In the genomic region with DNA sequence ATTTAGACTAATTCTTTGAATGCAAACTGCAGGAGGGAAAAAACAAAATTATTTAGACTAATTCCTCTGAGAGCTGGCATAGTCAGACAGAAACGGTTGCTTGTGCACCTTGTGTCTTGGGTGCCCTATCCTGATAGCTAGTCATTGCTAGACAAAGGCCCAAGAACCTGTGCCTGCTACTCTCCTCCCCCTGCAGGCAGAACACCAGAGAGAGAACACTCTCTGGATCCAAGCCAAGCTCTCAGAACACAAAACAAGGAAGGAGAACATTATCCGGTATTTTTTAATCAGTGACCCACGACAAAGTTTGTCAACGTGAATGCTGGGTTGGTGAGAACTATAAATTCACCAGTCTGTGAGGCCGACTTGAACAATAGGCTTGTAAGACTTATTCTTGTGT, we compare ENCODE assay signal across 12 cellular contexts. TPM values are rescaled to one million over a fixed set of nuclear protein-coding genes. Genes with fewer than 3 reads are reported as not detected.
DNase-seq lines count a peak whose midpoint lies in the region; ATAC-seq and TF ChIP-seq lines count a peak whose summit lies in the region.
"Had no signal": no experiment of that assay in that cellular context is flagged by ENCODE, and none has a peak within 500 bp of the region (broad histone marks: within the 10 kb centered on the region; RNA-seq: fewer than 3 reads in every experiment).

No MANE protein-coding gene starts in this region.

- no peak overlapping the region for H3K4me3 ChIP-seq in A673 (ENCODE audit: low read depth, low read length, poor library complexity, severe bottlenecking)
- no peak overlapping the region for H3K4me3 ChIP-seq in LNCaP clone FGC (ENCODE audit: low read depth, low read length)
- H3K4me3 ChIP-seq in mammary epithelial cell (replicated peaks in 1 of 3; ENCODE audit: insufficient read depth in 1 of 3, low read depth in 2 of 3, low read length in 3 of 3), result no peak overlapping the region
- H3K4me3 ChIP-seq in left lung, result no peak overlapping the region
- H3K4me3 ChIP-seq in neuronal stem cell (ENCODE audit: low read length in 2 of 2), result no peak overlapping the region

- H3K4me1 Mint-ChIP-seq in activated CD8-positive, alpha-beta memory T cell treated with anti-CD3 and anti-CD28 coated beads, Interleukin-2, amount 10 ng/mL, durations not matched to agents 7 days and 5 days, result no peaks in the 10 kb centered on the region

- DNase-seq in A673 (ENCODE audit: low spot score), result peak; percentile 63
- peak; percentile 51 for DNase-seq in LNCaP clone FGC (ENCODE audit: low read depth)
- DNase-seq in mammary epithelial cell, result peak; percentile 8
- DNase-seq in left lung, result no peak
- no peak for DNase-seq in activated CD8-positive, alpha-beta memory T cell treated with anti-CD3 and anti-CD28 coated beads, Interleukin-2, amount 10 ng/mL, durations not matched to agents 7 days and 5 days
- no peak for DNase-seq in neuronal stem cell (ENCODE audit: low spot score)
- DNase-seq: activated T-cell treated with anti-CD3 and anti-CD28 coated beads, Interleukin-2, amount 50 U/mL, for 72 hours; C1 segment of cervical spinal cord had no signal

- H2BK15ac ChIP-seq in neuronal stem cell (ENCODE audit: low read length), result no peak overlapping the region

- H3K4me2 ChIP-seq in mammary epithelial cell (ENCODE audit: insufficient read depth, low read depth, low read length) (no peak overlapping the region), neuronal stem cell (ENCODE audit: insufficient read depth, low read length, poor library complexity, severe bottlenecking) (no peak overlapping the region)
- H3K4me2 ChIP-seq: KMS-11 had no signal

- ATAC-seq in left lung (peak; percentile 45), HG02973 (IDR thresholded peaks at IDR 0.05; ENCODE audit: unreplicated experiment) (no peak), GM21367 (IDR thresholded peaks at IDR 0.05; ENCODE audit: unreplicated experiment) (no peak)
- ATAC-seq in activated CD8-positive, alpha-beta memory T cell treated with anti-CD3 and anti-CD28 coated beads, Interleukin-2, amount 10 ng/mL, durations not matched to agents 7 days and 5 days, result no peak
- ATAC-seq: activated T-cell treated with anti-CD3 and anti-CD28 coated beads, Interleukin-2, amount 50 U/mL, for 72 hours had no signal

- H3K27ac Mint-ChIP-seq in activated CD8-positive, alpha-beta memory T cell treated with anti-CD3 and anti-CD28 coated beads, Interleukin-2, amount 10 ng/mL, durations not matched to agents 7 days and 5 days, result no peak overlapping the region
- H3K27ac Mint-ChIP-seq: activated T-cell treated with anti-CD3 and anti-CD28 coated beads, Interleukin-2, amount 50 U/mL, for 72 hours had no signal

- no peaks in the 10 kb centered on the region for H3K79me1 ChIP-seq in neuronal stem cell (ENCODE audit: low read depth, low read length)

- H4K91ac ChIP-seq in neuronal stem cell (ENCODE audit: low read depth, low read length, poor library complexity), result no peak overlapping the region

- H3K18ac ChIP-seq in neuronal stem cell (ENCODE audit: low read length), result no peak overlapping the region

- H2AFZ ChIP-seq in mammary epithelial cell (ENCODE audit: low read depth, low read length), result no peak overlapping the region
- no peak overlapping the region for H2AFZ ChIP-seq in neuronal stem cell (ENCODE audit: low read length)

- no peak overlapping the region for H3K4ac ChIP-seq in neuronal stem cell (ENCODE audit: low read length)

- H2BK120ac ChIP-seq in neuronal stem cell (ENCODE audit: low read depth, low read length), result no peak overlapping the region

- no peak overlapping the region for H2AK5ac ChIP-seq in neuronal stem cell (ENCODE audit: low read depth, low read length)

- H3K36me3 Mint-ChIP-seq in activated CD8-positive, alpha-beta memory T cell treated with anti-CD3 and anti-CD28 coated beads, Interleukin-2, amount 10 ng/mL, durations not matched to agents 7 days and 5 days, result no peaks in the 10 kb centered on the region

- no TSS peak for BruUV-seq in A673 (replicated peaks; lab: Mats Ljungman, UMichigan)
- no TSS peak for BruUV-seq in mammary epithelial cell (replicated peaks; lab: Mats Ljungman, UMichigan)

- H3K27ac ChIP-seq in A673 (ENCODE audit: low read depth, low read length, poor library complexity, severe bottlenecking), result no peak overlapping the region
- no peak overlapping the region for H3K27ac ChIP-seq in mammary epithelial cell (ENCODE audit: insufficient read depth, low read depth, low read length)
- H3K27ac ChIP-seq in left lung, result no peak overlapping the region
- H3K27ac ChIP-seq in neuronal stem cell (replicated peaks; ENCODE audit: low read length), result no peak overlapping the region
- H3K27ac ChIP-seq: KMS-11 had no signal

- no peak overlapping the region for H2BK12ac ChIP-seq in neuronal stem cell (ENCODE audit: low read length)

- POLR2A ChIA-PET in A673 (lab: Charles Lee; ENCODE audit: low non-redundant PET), result no interaction called here

- H3K9me3 ChIP-seq in A673 (ENCODE audit: low read depth, low read length, poor library complexity, severe bottlenecking) (no peaks in the 10 kb centered on the region), mammary epithelial cell (replicated peaks; ENCODE audit: insufficient read depth, low read length) (no peaks in the 10 kb centered on the region), left lung (no peaks in the 10 kb centered on the region), neuronal stem cell (replicated peaks in 1 of 2; ENCODE audit: control insufficient read depth in 2 of 2, insufficient read depth in 1 of 2, low read depth in 1 of 2, low read length in 2 of 2) (no peaks in the 10 kb centered on the region)

- 57% methylated on average over 5 of the region's 5 CpGs for WGBS in mammary epithelial cell (ENCODE audit: low coverage, missing lambda C conversion rate)
- no CpG with 5 or more reads among the region's 5 CpGs for WGBS in neuronal stem cell (ENCODE audit: extremely low coverage in 2 of 2, insufficient read length in 2 of 2, insufficient replicate concordance in 1 of 2), 2 donors

- no peak overlapping the region for H3K9ac ChIP-seq in mammary epithelial cell (ENCODE audit: insufficient read depth, low read length)
- no peak overlapping the region for H3K9ac ChIP-seq in neuronal stem cell (ENCODE audit: low read depth, low read length, poor library complexity)
- H3K9ac ChIP-seq: KMS-11 had no signal

- H3K9me3 Mint-ChIP-seq in activated CD8-positive, alpha-beta memory T cell treated with anti-CD3 and anti-CD28 coated beads, Interleukin-2, amount 10 ng/mL, durations not matched to agents 7 days and 5 days (ENCODE audit: low read depth), result no peaks in the 10 kb centered on the region

- H3K27me3 ChIP-seq in A673 (replicated peaks; ENCODE audit: insufficient read depth, low read depth, low read length, poor library complexity), result no peaks in the 10 kb centered on the region
- H3K27me3 ChIP-seq in mammary epithelial cell (ENCODE audit: insufficient read depth, low read length), result no peaks in the 10 kb centered on the region
- no peaks in the 10 kb centered on the region for H3K27me3 ChIP-seq in left lung
- no peaks in the 10 kb centered on the region for H3K27me3 ChIP-seq in neuronal stem cell (ENCODE audit: control insufficient read depth in 3 of 3, insufficient read depth in 3 of 3, low read depth in 1 of 3, low read length in 3 of 3)

- H2BK5ac ChIP-seq in neuronal stem cell (ENCODE audit: low read length), result no peak overlapping the region

- no peak overlapping the region for H3K23ac ChIP-seq in neuronal stem cell (ENCODE audit: low read depth, low read length, poor library complexity)

- H3K27me3 Mint-ChIP-seq in activated CD8-positive, alpha-beta memory T cell treated with anti-CD3 and anti-CD28 coated beads, Interleukin-2, amount 10 ng/mL, durations not matched to agents 7 days and 5 days, result peaks cover 4% of the 10 kb centered on the region

- H3K36me3 ChIP-seq in A673 (ENCODE audit: insufficient read depth, low read length, poor library complexity, severe bottlenecking) (no peaks in the 10 kb centered on the region), mammary epithelial cell (ENCODE audit: insufficient read depth, low read length) (no peaks in the 10 kb centered on the region), left lung (no peaks in the 10 kb centered on the region), neuronal stem cell (replicated peaks in 1 of 2; ENCODE audit: control insufficient read depth in 2 of 2, insufficient read depth in 2 of 2, low read length in 2 of 2) (no peaks in the 10 kb centered on the region)

- no peaks in the 10 kb centered on the region for H4K20me1 ChIP-seq in mammary epithelial cell (ENCODE audit: insufficient read depth, low read length)

- in situ Hi-C loops in mammary epithelial cell (cut with MboI; ENCODE audit: low sequenced_read_pairs in 2 of 2), result no loop called here

- no peak overlapping the region for H3K4me3 Mint-ChIP-seq in activated CD8-positive, alpha-beta memory T cell treated with anti-CD3 and anti-CD28 coated beads, Interleukin-2, amount 10 ng/mL, durations not matched to agents 7 days and 5 days
- H3K4me3 Mint-ChIP-seq: activated T-cell treated with anti-CD3 and anti-CD28 coated beads, Interleukin-2, amount 50 U/mL, for 72 hours had no signal

- intact Hi-C loops in A673 (cut with micrococcal nuclease; ENCODE audit: unreplicated experiment), result no loop called here
- intact Hi-C loops in mammary epithelial cell (cut with micrococcal nuclease), result no loop called here
- intact Hi-C loops in left lung (cut with DNase I), result no loop called here

- H3K79me2 ChIP-seq in mammary epithelial cell (ENCODE audit: insufficient read depth, low read length), result no peaks in the 10 kb centered on the region

- no peak overlapping the region for H3K14ac ChIP-seq in neuronal stem cell (ENCODE audit: low read length)

- no peak overlapping the region for H4K8ac ChIP-seq in neuronal stem cell (ENCODE audit: low read depth, low read length)

- peaks cover 4% of the 10 kb centered on the region for H3K4me1 ChIP-seq in A673 (ENCODE audit: insufficient read depth, low read length, poor library complexity, severe bottlenecking)
- H3K4me1 ChIP-seq in mammary epithelial cell (ENCODE audit: insufficient read depth, low read length), result no peaks in the 10 kb centered on the region
- no peaks in the 10 kb centered on the region for H3K4me1 ChIP-seq in left lung
- peaks cover 0 to under 1% of the 10 kb centered on the region in 2 donors for H3K4me1 ChIP-seq in neuronal stem cell (ENCODE audit: control insufficient read depth in 2 of 2, insufficient read depth in 1 of 2, low read depth in 1 of 2, low read length in 2 of 2)

- dilution Hi-C loops in mammary epithelial cell (cut with HindIII; ENCODE audit: low sequenced_read_pairs), result loop anchor here (5.0 kb wide), 1 partner anchor 61 kb away; no protein-coding TSS in a partner anchor

- peak; percentile 40 for TF ChIP-seq CTCF in A673 (conservative IDR thresholded peaks at IDR 0.05; ENCODE audit: low read depth, low read length)
- TF ChIP-seq CTCF in LNCaP clone FGC (IDR thresholded peaks at IDR 0.05; ENCODE audit: control insufficient read depth, extremely low read depth, insufficient read depth), result peak; percentile 32
- peak in 1 of 2 donors; percentile 37 for TF ChIP-seq CTCF in mammary epithelial cell (conservative IDR thresholded peaks at IDR 0.05 in 1 of 2, IDR thresholded peaks at IDR 0.05 in 1 of 2; ENCODE audit: extremely low read depth in 1 of 2, insufficient read depth in 1 of 2, low read depth in 1 of 2, low read length in 2 of 2)
- peak in 1 of 2 donors; percentile 13 for TF ChIP-seq CTCF in left lung (IDR thresholded peaks at IDR 0.05)

- CTCF ChIA-PET in A673 (lab: Charles Lee) (interaction anchor here (0.6 kb wide), 1 partner anchor 326 kb away, joined by 5 read pairs; no protein-coding TSS in a partner anchor), mammary epithelial cell (lab: Charles Lee; ENCODE audit: low non-redundant PET) (no interaction called here)
- CTCF ChIA-PET in activated CD8-positive, alpha-beta memory T cell treated with anti-CD3 and anti-CD28 coated beads, Interleukin-2, amount 10 ng/mL, durations not matched to agents 7 days and 5 days (lab: Charles Lee), result no interaction called here

RNA-seq across cellular contexts. Expression of gene PPP1R9A, which starts 18.9 kb away (rescaled TPM):
- total RNA-seq in A673 (2021), result 13.3 and 15.6 TPM in 2 replicates
- 1 to 10 TPM in 1 of 2 donors, not detected in 1; 1.7 TPM for total RNA-seq in mammary epithelial cell
- polyA plus RNA-seq in mammary epithelial cell, result not detected
- not detected for polyA minus RNA-seq in mammary epithelial cell
- 10 to 100 TPM; 25.9 to 28.6 TPM for total RNA-seq in left lung
- total RNA-seq in activated CD8-positive, alpha-beta memory T cell treated with anti-CD3 and anti-CD28 coated beads, Interleukin-2, amount 10 ng/mL, durations not matched to agents 7 days and 5 days, result under 1 TPM in 1 of 2 experiments, not detected in 1; 0.07 TPM
- polyA plus RNA-seq in neuronal stem cell (2013, experiment 1 of 2), result 6.6 TPM
- 6.9 TPM for polyA plus RNA-seq in neuronal stem cell (2013, experiment 2 of 2)
- total RNA-seq: T-helper 1 cell treated with Interleukin-12 subunit alpha and Interleukin-12 subunit beta and Interleukin-4 antibody, amounts not matched to agents 30 ng/mL and 1 ng/mL, for 36 hours had no signal

Comparison
In these comparisons a context has a peak if more than half of its experiments do, and no peak if none do; other contexts are left out.
1. DNase-seq: peak in A673 (single experiment), LNCaP clone FGC (single experiment) and mammary epithelial cell (single experiment); none in left lung (0 of 2), activated CD8-positive, alpha-beta memory T cell treated with anti-CD3 and anti-CD28 coated beads, Interleukin-2, amount 10 ng/mL, durations not matched to agents 7 days and 5 days (single experiment) and neuronal stem cell (single experiment).